10 cellular contexts compared by ENCODE assay signal in genomic region chr2:213806125-213806726, GRCh38.
A peak's percentile ranks its signal among the peaks of the same experiment; 100 is the strongest.
DNase-seq lines count a peak whose midpoint lies in the region; ATAC-seq and TF ChIP-seq lines count a peak whose summit lies in the region.
"Had no signal": no experiment of that assay in that cellular context is flagged by ENCODE, and none has a peak within 500 bp of the region (broad histone marks: within the 10 kb centered on the region; RNA-seq: fewer than 3 reads in every experiment).

No MANE protein-coding gene starts in this region.

- peak; percentile 66 for TF ChIP-seq CTCF in 22Rv1 (IDR thresholded peaks at IDR 0.05)
- peak; percentile 5; the same call in 1 of the 2 replicates for TF ChIP-seq CTCF in GM12875 (IDR thresholded peaks at IDR 0.05; ENCODE audit: borderline replicate concordance, insufficient read depth, low read depth, low read length)
- peak; percentile 63 for TF ChIP-seq CTCF in foreskin keratinocyte (conservative IDR thresholded peaks at IDR 0.05)
- no peak for TF ChIP-seq CTCF in brain microvascular endothelial cell (IDR thresholded peaks at IDR 0.05; ENCODE audit: low read depth, low read length, missing control alignments)

- H3K4me1 ChIP-seq in foreskin keratinocyte = no peaks in the 10 kb centered on the region

- H3K27me3 ChIP-seq in foreskin keratinocyte = peaks cover 2% of the 10 kb centered on the region
- H3K27me3 ChIP-seq in brain microvascular endothelial cell (replicated peaks) = no peaks in the 10 kb centered on the region

- ATAC-seq in foreskin keratinocyte = peak; percentile 24
- no peak for ATAC-seq in HG03139 (IDR thresholded peaks at IDR 0.05; ENCODE audit: unreplicated experiment)

- no peak overlapping the region for H3K27ac ChIP-seq in 22Rv1
- no peak overlapping the region for H3K27ac ChIP-seq in foreskin keratinocyte
- H3K27ac ChIP-seq in brain microvascular endothelial cell = no peak overlapping the region

- in situ Hi-C loops in brain microvascular endothelial cell (cut with HindIII; ENCODE audit: low pct_ligation_motif_present, low sequenced_read_pairs) = no loop called here

- no peaks in the 10 kb centered on the region for H3K36me3 ChIP-seq in brain microvascular endothelial cell (replicated peaks)

- peak; percentile 56 for DNase-seq in OCI-M1 (lab: John Stamatoyannopoulos, UW)
- peak in 1 of 2 donors; percentile 28 for DNase-seq in foreskin keratinocyte
- no peak for DNase-seq in stimulated activated CD4-positive, alpha-beta T cell treated with anti-CD3 and anti-CD28 coated beads, Interleukin-2, amount 100 ng/mL, for 48 hours
- DNase-seq in C1 segment of cervical spinal cord (lab: John Stamatoyannopoulos, UW) = no peak
- no peak for DNase-seq in brain microvascular endothelial cell
- DNase-seq: activated naive CD8-positive, alpha-beta T cell treated with anti-CD3 and anti-CD28 coated beads, Interleukin-2, amount 10 ng/mL, durations not matched to agents 7 days and 5 days; NCI-H2107 had no signal

- no peak overlapping the region for H3K4me3 ChIP-seq in GM12875 (ENCODE audit: low read depth, low read length)
- no peak overlapping the region for H3K4me3 ChIP-seq in brain microvascular endothelial cell (ENCODE audit: low read depth, low read length)
